Comparison of ENCODE assay signal across 8 cellular contexts in genomic region chrX:40644821-40645358, GRCh38. TPM values are rescaled to one million over a fixed set of nuclear protein-coding genes. Genes with fewer than 3 reads are reported as not detected.
DNase-seq lines count a peak whose midpoint lies in the region; ATAC-seq, FAIRE-seq and TF ChIP-seq lines count a peak whose summit lies in the region.

No MANE protein-coding gene starts in this region.

- in situ Hi-C loops in GM13976 (cut with MboI; ENCODE audit: low sequenced_read_pairs, unreplicated experiment) = loop anchor here (10.0 kb wide), 1 partner anchor 100 kb away; no protein-coding TSS in a partner anchor

- H3K9me3 Mint-ChIP-seq in T-cell (no peaks in the 10 kb centered on the region), astrocyte (ENCODE audit: unreplicated experiment) (no peaks in the 10 kb centered on the region)

- H3K4me2 ChIP-seq in astrocyte (ENCODE audit: low read length) = peak overlapping the region; percentile 87

- TF ChIP-seq CTCF in GM13976 (IDR thresholded peaks at IDR 0.05; ENCODE audit: borderline replicate concordance, control extremely low read depth, extremely low read depth, insufficient read depth, missing control alignments) = no peak
- no peak for TF ChIP-seq CTCF in astrocyte (IDR thresholded peaks at IDR 0.05; ENCODE audit: insufficient read depth, low read depth, low read length)
- peak in 1 of 11 experiments; percentile 10 for TF ChIP-seq CTCF in spleen (IDR thresholded peaks at IDR 0.05 in 8 of 11, conservative IDR thresholded peaks at IDR 0.05 in 3 of 11)

- H3K27ac ChIP-seq in astrocyte (ENCODE audit: low read depth, low read length) = peak overlapping the region; percentile 31
- H3K27ac ChIP-seq in spleen = peak overlapping the region; percentile 78 to 94 (median 88)

- POLR2A ChIA-PET in T-cell (lab: Charles Lee) = interaction anchor here in 1 of 2 donors (1.1 kb wide), 1 partner anchor 433 kb away, joined by 3 read pairs; no protein-coding TSS in a partner anchor

- no peaks in the 10 kb centered on the region for H3K27me3 Mint-ChIP-seq in T-cell
- H3K27me3 Mint-ChIP-seq in astrocyte (ENCODE audit: low read depth, unreplicated experiment) = no peaks in the 10 kb centered on the region

- TF ChIP-seq POLR2A in spleen (IDR thresholded peaks at IDR 0.05) = peak in 1 of 3 donors; percentile 15

- FAIRE-seq in astrocyte (lab: Jason Lieb, UNC) = peak; percentile 39

- H4K20me1 ChIP-seq in astrocyte (ENCODE audit: insufficient read depth, low read length) = no peaks in the 10 kb centered on the region

- peaks cover 11% of the 10 kb centered on the region for H3K36me3 Mint-ChIP-seq in T-cell
- H3K36me3 Mint-ChIP-seq in astrocyte (ENCODE audit: low read depth, unreplicated experiment) = peaks cover 5% of the 10 kb centered on the region

- H3K4me1 Mint-ChIP-seq in T-cell (peaks cover 43 to 59% (median 57%) of the 10 kb centered on the region in 3 donors), astrocyte (ENCODE audit: low read depth, unreplicated experiment) (peaks cover 14% of the 10 kb centered on the region)

- no peaks in the 10 kb centered on the region for H3K27me3 ChIP-seq in astrocyte (ENCODE audit: insufficient read depth, low read length)
- no peaks in the 10 kb centered on the region for H3K27me3 ChIP-seq in spleen (replicated peaks in 1 of 7)

- peak; percentile 46 for ATAC-seq in HG03196 (IDR thresholded peaks at IDR 0.05; ENCODE audit: unreplicated experiment)
- peak; percentile 57 to 63 (median 60) for ATAC-seq in T-cell (replicated peaks in 1 of 4)
- ATAC-seq in HG03139 (IDR thresholded peaks at IDR 0.05; ENCODE audit: unreplicated experiment) = no peak
- no peak for ATAC-seq in HG03442 (IDR thresholded peaks at IDR 0.05; ENCODE audit: unreplicated experiment)

- H3K4me1 ChIP-seq in astrocyte (ENCODE audit: insufficient read depth, low read length) = peaks cover 8% of the 10 kb centered on the region
- H3K4me1 ChIP-seq in spleen = peaks cover 25 to 67% (median 54%) of the 10 kb centered on the region in 6 donors

- peak; percentile 56 for DNase-seq in GM13976 (ENCODE audit: low spot score)
- DNase-seq in T-cell = peak in 32 of 34 experiments; percentile 7 to 66 (median 30)
- peak; percentile 60 for DNase-seq in astrocyte (ENCODE audit: low read depth)
- peak; percentile 19 to 25 for DNase-seq in hippocampal formation (lab: John Stamatoyannopoulos, UW)
- DNase-seq in spleen = peak; percentile 89

- intact Hi-C loops in spleen (cut with DNase I; ENCODE audit: low total_unique reads) = no loop called here

- H3K79me2 ChIP-seq in astrocyte (ENCODE audit: insufficient read depth, low read length) = peaks cover 59% of the 10 kb centered on the region

- WGBS in spleen, 5 donors = 0 to 9% (median 3%) methylated on average over 4 of the region's 4 CpGs

- peak overlapping the region; percentile 91 to 94 for H3K27ac Mint-ChIP-seq in T-cell
- peak overlapping the region; percentile 93 for H3K27ac Mint-ChIP-seq in astrocyte (ENCODE audit: unreplicated experiment)

- H3K4me3 Mint-ChIP-seq in T-cell (peak overlapping the region; percentile 85 to 88 (median 87)), astrocyte (ENCODE audit: unreplicated experiment) (peak overlapping the region; percentile 87)

- H2AFZ ChIP-seq in astrocyte (ENCODE audit: low read depth, low read length) = no peak overlapping the region

- peak overlapping the region; percentile 67 for H3K9ac ChIP-seq in astrocyte (ENCODE audit: low read length)

- H3K4me3 ChIP-seq in astrocyte (ENCODE audit: insufficient read depth, low read depth, low read length) (peak overlapping the region; percentile 46), spleen (peak overlapping the region; percentile 21 to 96 (median 41))

- peaks cover 4% of the 10 kb centered on the region for H3K36me3 ChIP-seq in astrocyte (ENCODE audit: insufficient read depth, low read length)
- peaks cover 0 to 29% (median 7%) of the 10 kb centered on the region in 6 donors for H3K36me3 ChIP-seq in spleen

- CTCF ChIA-PET in T-cell (lab: Charles Lee) = interaction anchor here in 1 of 2 donors (0.5 kb wide), 1 partner anchor 537 kb away, joined by 3 read pairs; no protein-coding TSS in a partner anchor

- H3K9me3 ChIP-seq in astrocyte (ENCODE audit: insufficient read depth, low read depth, low read length) (no peaks in the 10 kb centered on the region), spleen (no peaks in the 10 kb centered on the region)

RNA-seq across cellular contexts. Expression of gene CXorf38, which starts 2.5 kb away (rescaled TPM):
- total RNA-seq in T-cell (10 to 100 TPM; 15.2 to 31.0 (median 25.9) TPM), astrocyte (12.8 and 12.9 TPM in 2 replicates), spleen (10 to 100 TPM; 24.8 to 35.1 (median 28.5) TPM)
- 10 to 100 TPM in 2 of 3 donors, 1 to 10 TPM in 1; 9.4 to 13.7 (median 12.6) TPM for polyA plus RNA-seq in spleen

RNA-seq across cellular contexts. Expression of gene MPC1L, which starts 21.7 kb away (rescaled TPM):
- total RNA-seq in T-cell (not detected), astrocyte (not detected in 2 replicates), spleen (not detected)
- polyA plus RNA-seq in spleen = under 1 TPM in 1 of 3 donors, not detected in 2; 0.28 TPM

Comparison
In these comparisons a context has a peak if more than half of its experiments do, and no peak if none do; other contexts are left out.
1. DNase-seq: peak in every context shown above with its lines; median percentile 89 in spleen; 60 in astrocyte; 56 in GM13976; 30 in T-cell; 22 in hippocampal formation.
2. ATAC-seq: peak in HG03196 (single experiment) and T-cell (4 of 4); none in HG03139 (single experiment) and HG03442 (single experiment).